Comparison of ENCODE assay signal across 1 cellular context in genomic region chr12:53451661-53452158, GRCh38.
TF ChIP-seq lines count a peak whose summit lies in the region.

Gene PCBP2, plus strand, starts transcription at chr12:53452102. Its CDS starts 2,699 bp downstream, at chr12:53454801.

TF ChIP-seq in K562, 482 proteins besides CTCF, POLR2A, EP300 and RAD21 (continued from another document and continues in another):
- no peak for TF ChIP-seq ZNF699 (CRISPR knock-in tag; IDR thresholded peaks at IDR 0.05; ENCODE audit: insufficient replicate concordance)
- TF ChIP-seq IFI16 (CRISPR knock-in tag; IDR thresholded peaks at IDR 0.05), result no peak
- TF ChIP-seq ZNF584 (CRISPR knock-in tag; IDR thresholded peaks at IDR 0.05; ENCODE audit: low read depth), result no peak
- peak; percentile 95 for TF ChIP-seq CEBPG (CRISPR knock-in tag; IDR thresholded peaks at IDR 0.05)
- TF ChIP-seq CEBPG (tag; conservative IDR thresholded peaks at IDR 0.05 in 1 of 2, IDR thresholded peaks at IDR 0.05 in 1 of 2), result peak; percentile 69 to 89
- no peak for TF ChIP-seq RBM14 (IDR thresholded peaks at IDR 0.05; ENCODE audit: borderline replicate concordance, insufficient read depth, low read depth, low read length)
- TF ChIP-seq RNF2 (IDR thresholded peaks at IDR 0.05), result peak; percentile 70
- no peak for TF ChIP-seq U2AF2 (optimal IDR thresholded peaks at IDR 0.05; ENCODE audit: low read depth, low read length)
- no peak for TF ChIP-seq PBX2 (CRISPR knock-in tag; IDR thresholded peaks at IDR 0.05; ENCODE audit: low read depth)
- TF ChIP-seq PBX2 (tag; conservative IDR thresholded peaks at IDR 0.05; ENCODE audit: low read depth), result no peak
- TF ChIP-seq ATF1 (CRISPR knock-in tag; IDR thresholded peaks at IDR 0.05), result peak; percentile 83
- peak; percentile 96 for TF ChIP-seq ATF1 (tag; IDR thresholded peaks at IDR 0.05)
- TF ChIP-seq THAP7 (CRISPR knock-in tag; IDR thresholded peaks at IDR 0.05), result no peak
- no peak for TF ChIP-seq ZNF449 (CRISPR knock-in tag; IDR thresholded peaks at IDR 0.05)
- peak; percentile 54; the same call in 1 of the 2 replicates for TF ChIP-seq MEF2D (tag; conservative IDR thresholded peaks at IDR 0.05; ENCODE audit: low read depth)
- TF ChIP-seq TEAD4 (IDR thresholded peaks at IDR 0.05; ENCODE audit: low read length), result peak; percentile 51
- TF ChIP-seq TEAD4 (CRISPR knock-in tag; IDR thresholded peaks at IDR 0.05; ENCODE audit: borderline replicate concordance), result no peak
- TF ChIP-seq XRCC4 (IDR thresholded peaks at IDR 0.05; ENCODE audit: extremely low read depth, insufficient read depth, insufficient read length), result no peak
- no peak for TF ChIP-seq ZNF282 (CRISPR knock-in tag; IDR thresholded peaks at IDR 0.05)
- no peak for TF ChIP-seq DDX20 (tag; IDR thresholded peaks at IDR 0.05; ENCODE audit: low read depth)
- no peak for TF ChIP-seq NCOA2 (IDR thresholded peaks at IDR 0.05; ENCODE audit: partially characterized antibody in 2 of 2)
- peak; percentile 82 for TF ChIP-seq RBM39 (optimal IDR thresholded peaks at IDR 0.05; ENCODE audit: low read depth, low read length)
- no peak for TF ChIP-seq RFX1 (IDR thresholded peaks at IDR 0.05)
- peak; percentile 35 to 92 (median 84); a peak in 5 of 6 replicates for TF ChIP-seq ZBTB11 (CRISPR knock-in tag; IDR thresholded peaks at IDR 0.05)
- TF ChIP-seq ZNF764 (CRISPR knock-in tag; IDR thresholded peaks at IDR 0.05; ENCODE audit: low read depth), result no peak
- peak; percentile 60 for TF ChIP-seq BRD9 (IDR thresholded peaks at IDR 0.05; ENCODE audit: low read depth, partially characterized antibody)
- peak; percentile 73; the same call in 1 of the 2 replicates for TF ChIP-seq SREBF1 (IDR thresholded peaks at IDR 0.05; ENCODE audit: borderline replicate concordance, low read depth, low read length)
- no peak for TF ChIP-seq NR1H2 (CRISPR knock-in tag; IDR thresholded peaks at IDR 0.05)
- TF ChIP-seq SMAD2 (IDR thresholded peaks at IDR 0.05; ENCODE audit: low read depth, low read length), result no peak
- no peak for TF ChIP-seq ZNF766 (CRISPR knock-in tag; conservative IDR thresholded peaks at IDR 0.05)
- peak; percentile 43; the same call in 1 of the 2 replicates for TF ChIP-seq MAFK (IDR thresholded peaks at IDR 0.05; ENCODE audit: low read length)
- no peak for TF ChIP-seq FOXP4 (CRISPR knock-in tag; IDR thresholded peaks at IDR 0.05; ENCODE audit: borderline replicate concordance)
- TF ChIP-seq PCBP1 (IDR thresholded peaks at IDR 0.05; ENCODE audit: low read depth, low read length, poor library complexity, severe bottlenecking), result no peak
- no peak for TF ChIP-seq HDAC8 (tag; IDR thresholded peaks at IDR 0.05)
- no peak for TF ChIP-seq WHSC1 (IDR thresholded peaks at IDR 0.05; ENCODE audit: low read length)
- peak; percentile 20; the same call in 1 of the 2 replicates for TF ChIP-seq ETV5 (CRISPR knock-in tag; IDR thresholded peaks at IDR 0.05; ENCODE audit: low read depth)
- TF ChIP-seq C11orf30 (IDR thresholded peaks at IDR 0.05; ENCODE audit: low read depth), result peak; percentile 66
- no peak for TF ChIP-seq MYBL2 (IDR thresholded peaks at IDR 0.05; ENCODE audit: low read depth)
- TF ChIP-seq MYBL2 (CRISPR knock-in tag; IDR thresholded peaks at IDR 0.05; ENCODE audit: borderline replicate concordance), result no peak
- no peak for TF ChIP-seq FOXA1 (IDR thresholded peaks at IDR 0.05; ENCODE audit: borderline replicate concordance)
- no peak for TF ChIP-seq PHF8 (IDR thresholded peaks at IDR 0.05; ENCODE audit: borderline replicate concordance, low read length)
- peak; percentile 75 for TF ChIP-seq KDM5B (IDR thresholded peaks at IDR 0.05; ENCODE audit: insufficient replicate concordance, low read depth, low read length)
- peak; percentile 87 to 93 for TF ChIP-seq MAZ (CRISPR knock-in tag; conservative IDR thresholded peaks at IDR 0.05 in 1 of 2, IDR thresholded peaks at IDR 0.05 in 1 of 2)
- TF ChIP-seq ZNF778 (CRISPR knock-in tag; IDR thresholded peaks at IDR 0.05), result no peak
- TF ChIP-seq GATAD2A (IDR thresholded peaks at IDR 0.05), result 0 out of 2 replicates have a peak, but pooled peaks have one; percentile 58
- no peak for TF ChIP-seq ZNF280B (CRISPR knock-in tag; IDR thresholded peaks at IDR 0.05)
- TF ChIP-seq ELF4 (CRISPR knock-in tag; IDR thresholded peaks at IDR 0.05), result 0 out of 2 replicates have a peak, but pooled peaks have one; percentile 48
- TF ChIP-seq ASH1L (IDR thresholded peaks at IDR 0.05; ENCODE audit: borderline replicate concordance, low read depth, partially characterized antibody), result no peak
- no peak for TF ChIP-seq SIN3B (IDR thresholded peaks at IDR 0.05; ENCODE audit: low read depth)
- TF ChIP-seq NR4A1 (CRISPR knock-in tag; IDR thresholded peaks at IDR 0.05), result no peak
- no peak for TF ChIP-seq NR4A1 (tag; IDR thresholded peaks at IDR 0.05)
- no peak for TF ChIP-seq FOXA3 (CRISPR knock-in tag; conservative IDR thresholded peaks at IDR 0.05 in 1 of 2, IDR thresholded peaks at IDR 0.05 in 1 of 2)
- peak in 1 of 2 experiments; percentile 69; a peak in 3 of 4 replicates for TF ChIP-seq KDM1A (IDR thresholded peaks at IDR 0.05)
- TF ChIP-seq ZBTB5 (IDR thresholded peaks at IDR 0.05), result no peak
- no peak for TF ChIP-seq RBBP5 (IDR thresholded peaks at IDR 0.05; ENCODE audit: borderline replicate concordance, insufficient read depth, low read length, poor library complexity, severe bottlenecking)
- no peak for TF ChIP-seq HINFP (tag; conservative IDR thresholded peaks at IDR 0.05; ENCODE audit: low read depth)
